Comparison of ENCODE assay signal across 24 cellular contexts in genomic region chr1:53331446-53332187, GRCh38. TPM values are rescaled to one million over a fixed set of nuclear protein-coding genes. Genes with fewer than 3 reads are reported as not detected.
A peak's percentile ranks its signal among the peaks of the same experiment; 100 is the strongest.
DNase-seq lines count a peak whose midpoint lies in the region; TF ChIP-seq lines count a peak whose summit lies in the region.
"Had no signal": no experiment of that assay in that cellular context is flagged by ENCODE, and none has a peak within 500 bp of the region (broad histone marks: within the 10 kb centered on the region; RNA-seq: fewer than 3 reads in every experiment).

No MANE protein-coding gene starts in this region.

- no CpG with 5 or more reads among the region's 7 CpGs for WGBS in neuronal stem cell (ENCODE audit: extremely low coverage in 2 of 2, insufficient read length in 2 of 2, insufficient replicate concordance in 1 of 2), 2 donors

- H4K91ac ChIP-seq in neuronal stem cell (ENCODE audit: low read depth, low read length, poor library complexity): no peak overlapping the region

- H3K9me3 ChIP-seq in left ventricle myocardium inferior (replicated peaks) (no peaks in the 10 kb centered on the region), neuronal stem cell (replicated peaks in 1 of 2; ENCODE audit: control insufficient read depth in 2 of 2, insufficient read depth in 1 of 2, low read depth in 1 of 2, low read length in 2 of 2) (no peaks in the 10 kb centered on the region)
- H3K9me3 ChIP-seq: psoas muscle, transverse colon had no signal

- H3K4me1 ChIP-seq in left ventricle myocardium inferior (peaks cover 10% of the 10 kb centered on the region), neuronal stem cell (ENCODE audit: control insufficient read depth in 2 of 2, insufficient read depth in 1 of 2, low read depth in 1 of 2, low read length in 2 of 2) (peaks cover 5 to 7% of the 10 kb centered on the region in 2 donors)

- no peak overlapping the region for H2BK12ac ChIP-seq in neuronal stem cell (ENCODE audit: low read length)

- H3K18ac ChIP-seq in neuronal stem cell (ENCODE audit: low read length): peak overlapping the region; percentile 60

- H2AK5ac ChIP-seq in neuronal stem cell (ENCODE audit: low read depth, low read length): no peak overlapping the region

- no peak overlapping the region for H3K4me3 Mint-ChIP-seq in type B pancreatic cell
- H3K4me3 Mint-ChIP-seq: HFFc6 had no signal

- H2BK5ac ChIP-seq in neuronal stem cell (ENCODE audit: low read length): peak overlapping the region; percentile 10

- no peak overlapping the region for H3K23ac ChIP-seq in neuronal stem cell (ENCODE audit: low read depth, low read length, poor library complexity)

- no peaks in the 10 kb centered on the region for H3K9me3 Mint-ChIP-seq in type B pancreatic cell
- H3K9me3 Mint-ChIP-seq: HFFc6 had no signal

- no peak overlapping the region for H3K4me2 ChIP-seq in neuronal stem cell (ENCODE audit: insufficient read depth, low read length, poor library complexity, severe bottlenecking)

- peak overlapping the region; percentile 38 for H2BK15ac ChIP-seq in neuronal stem cell (ENCODE audit: low read length)

- H2AFZ ChIP-seq in neuronal stem cell (ENCODE audit: low read length): no peak overlapping the region

- no peaks in the 10 kb centered on the region for H3K79me1 ChIP-seq in neuronal stem cell (ENCODE audit: low read depth, low read length)

- H3K27ac ChIP-seq in left ventricle myocardium inferior (replicated peaks): no peak overlapping the region
- no peak overlapping the region for H3K27ac ChIP-seq in neuronal stem cell (replicated peaks; ENCODE audit: low read length)
- H3K27ac ChIP-seq: 22Rv1, psoas muscle, skin epidermis, transverse colon had no signal

- H4K8ac ChIP-seq in neuronal stem cell (ENCODE audit: low read depth, low read length): no peak overlapping the region

- H3K4me3 ChIP-seq in left ventricle myocardium inferior: no peak overlapping the region
- H3K4me3 ChIP-seq in neuronal stem cell (ENCODE audit: low read length in 2 of 2): no peak overlapping the region
- H3K4me3 ChIP-seq: psoas muscle, skin epidermis, transverse colon had no signal

- peak overlapping the region; percentile 84 for H3K14ac ChIP-seq in neuronal stem cell (ENCODE audit: low read length)

- H3K9ac ChIP-seq in neuronal stem cell (ENCODE audit: low read depth, low read length, poor library complexity): no peak overlapping the region

- DNase-seq in DMS 273 (lab: John Stamatoyannopoulos, UW; ENCODE audit: unreplicated experiment) (peak; percentile 28), DMS 273 treated with DMSO at 0.1 percent for 48 hours (lab: John Stamatoyannopoulos, UW) (no peak), cardiac septum (ENCODE audit: low spot score) (peak; percentile 62), left ventricle myocardium inferior (no peak), neuronal stem cell (ENCODE audit: low spot score) (no peak), type B pancreatic cell (ENCODE audit: extremely low spot score, unreplicated experiment) (peak; percentile 66), NCI-H748 (lab: John Stamatoyannopoulos, UW; ENCODE audit: unreplicated experiment) (no peak), RPMI8226 (no peak)
- DNase-seq: activated gamma-delta T cell treated with Interleukin-2 at 50 U/mL for 16 hours; anterior cingulate cortex; central memory CD4-positive, alpha-beta T cell; erythroblast; foreskin fibroblast; HFFc6; KBM-7; MM.1S; NCI-H1436; NCI-H2171; NCI-H524 treated with DMSO at 0.1 percent for 48 hours; stimulated activated naive CD4-positive, alpha-beta T cell treated with Interleukin-2 at 50 U/mL for 16 hours; transverse colon had no signal

- intact Hi-C loops in cardiac septum (cut with DNase I): no loop called here
- intact Hi-C loops in left ventricle myocardium inferior (cut with micrococcal nuclease): no loop called here

- TF ChIP-seq CTCF in left ventricle myocardium inferior (IDR thresholded peaks at IDR 0.05; ENCODE audit: borderline replicate concordance) (no peak), type B pancreatic cell (conservative IDR thresholded peaks at IDR 0.05) (no peak)

- H3K36me3 Mint-ChIP-seq in type B pancreatic cell: no peaks in the 10 kb centered on the region

- H3K27me3 ChIP-seq in left ventricle myocardium inferior (ENCODE audit: low read depth): peaks cover 19% of the 10 kb centered on the region
- H3K27me3 ChIP-seq in neuronal stem cell (ENCODE audit: control insufficient read depth in 3 of 3, insufficient read depth in 3 of 3, low read depth in 1 of 3, low read length in 3 of 3): peaks cover 0 to 15% (median 0%) of the 10 kb centered on the region in 3 experiments
- H3K27me3 ChIP-seq: transverse colon had no signal

- no peak overlapping the region for H3K27ac Mint-ChIP-seq in type B pancreatic cell
- H3K27ac Mint-ChIP-seq: HFFc6 had no signal

- H3K4ac ChIP-seq in neuronal stem cell (ENCODE audit: low read length): no peak overlapping the region

- no peak overlapping the region for H2BK120ac ChIP-seq in neuronal stem cell (ENCODE audit: low read depth, low read length)

- H3K4me1 Mint-ChIP-seq in type B pancreatic cell (ENCODE audit: unreplicated experiment): peaks cover 5% of the 10 kb centered on the region

- H3K36me3 ChIP-seq in left ventricle myocardium inferior (no peaks in the 10 kb centered on the region), neuronal stem cell (replicated peaks in 1 of 2; ENCODE audit: control insufficient read depth in 2 of 2, insufficient read depth in 2 of 2, low read length in 2 of 2) (no peaks in the 10 kb centered on the region)
- H3K36me3 ChIP-seq: transverse colon had no signal

- peaks cover 24% of the 10 kb centered on the region for H3K27me3 Mint-ChIP-seq in type B pancreatic cell

RNA-seq across cellular contexts. Expression of gene LRP8, which starts 3.7 kb away (rescaled TPM):
- total RNA-seq in cardiac septum (2.3 TPM), left ventricle myocardium inferior (1.8 TPM), type B pancreatic cell (ENCODE audit: low replicate concordance) (7.1 and 16.5 TPM in 2 replicates)
- 23.6 TPM for polyA plus RNA-seq in neuronal stem cell (2013, experiment 1 of 2)
- 22.6 TPM for polyA plus RNA-seq in neuronal stem cell (2013, experiment 2 of 2)

Comparison
In these comparisons a context has a peak if more than half of its experiments do, and no peak if none do; other contexts are left out.
1. DNase-seq: peak in DMS 273 (single experiment), cardiac septum (single experiment) and type B pancreatic cell (single experiment); none in DMS 273 treated with DMSO at 0.1 percent for 48 hours (single experiment), left ventricle myocardium inferior (single experiment), neuronal stem cell (single experiment), NCI-H748 (single experiment) and RPMI8226 (single experiment).